21 cellular contexts compared by ENCODE assay signal in genomic region chr20:49843139-49843538, GRCh38.
"Had no signal": no experiment of that assay in that cellular context is flagged by ENCODE, and none has a peak within 500 bp of the region (broad histone marks: within the 10 kb centered on the region; RNA-seq: fewer than 3 reads in every experiment).

No MANE protein-coding gene starts in this region.

- H3K27ac ChIP-seq: body of pancreas, esophagus muscularis mucosa, gastroesophageal sphincter, thyroid gland had no signal

- H3K4me3 Mint-ChIP-seq: activated B cell treated with CpG ODN at 0.5 μM for 24 hours; activated CD4-positive, alpha-beta memory T cell treated with anti-CD3 and anti-CD28 coated beads for 36 hours; activated CD4-positive, alpha-beta T cell treated with anti-CD3 and anti-CD28 coated beads for 36 hours; activated naive CD8-positive, alpha-beta T cell treated with anti-CD3 and anti-CD28 coated beads, Interleukin-2, amount 50 U/mL, for 24 hours; naive B cell; T-helper 17 cell had no signal

- H3K36me3 Mint-ChIP-seq: naive B cell had no signal

- H3K27me3 ChIP-seq: body of pancreas, dorsolateral prefrontal cortex, esophagus muscularis mucosa, gastroesophageal sphincter, spleen, thyroid gland had no signal

- H3K4me3 ChIP-seq: body of pancreas, dorsolateral prefrontal cortex, esophagus muscularis mucosa, gastroesophageal sphincter, spleen, thyroid gland had no signal

- DNase-seq: activated B cell treated with CpG ODN at 0.5 μM for 24 hours; activated CD4-positive, alpha-beta memory T cell treated with anti-CD3 and anti-CD28 coated beads for 36 hours; activated CD4-positive, alpha-beta T cell treated with anti-CD3 and anti-CD28 coated beads for 36 hours; activated effector memory CD4-positive, alpha-beta T cell treated with anti-CD3 and anti-CD28 coated beads, Interleukin-2, amount 50 U/mL, for 16 hours; activated naive CD4-positive, alpha-beta T cell treated with anti-CD3 and anti-CD28 coated beads, Interleukin-2, amount 50 U/mL, for 16 hours; activated naive CD8-positive, alpha-beta T cell treated with anti-CD3 and anti-CD28 coated beads, Interleukin-2, amount 50 U/mL, for 24 hours; body of pancreas; dorsolateral prefrontal cortex; hypothalamus; left cardiac atrium; mesenchymal stem cell; naive B cell; occipital lobe; spleen; stimulated activated CD4-positive, alpha-beta T cell treated with anti-CD3 and anti-CD28 coated beads, Interleukin-4, amount 100 ng/mL, for 1 hour; stimulated activated naive CD4-positive, alpha-beta T cell treated with Interleukin-2 at 50 U/mL for 16 hours; SW 1271; T-helper 17 cell; thyroid gland had no signal

- H3K9me3 Mint-ChIP-seq: activated naive CD8-positive, alpha-beta T cell treated with anti-CD3 and anti-CD28 coated beads, Interleukin-2, amount 50 U/mL, for 24 hours had no signal

- H3K4me1 Mint-ChIP-seq: activated CD4-positive, alpha-beta T cell treated with anti-CD3 and anti-CD28 coated beads for 36 hours; activated naive CD8-positive, alpha-beta T cell treated with anti-CD3 and anti-CD28 coated beads, Interleukin-2, amount 50 U/mL, for 24 hours had no signal

- H3K27ac Mint-ChIP-seq: activated CD4-positive, alpha-beta memory T cell treated with anti-CD3 and anti-CD28 coated beads for 36 hours; activated CD4-positive, alpha-beta T cell treated with anti-CD3 and anti-CD28 coated beads for 36 hours; activated naive CD8-positive, alpha-beta T cell treated with anti-CD3 and anti-CD28 coated beads, Interleukin-2, amount 50 U/mL, for 24 hours; T-helper 17 cell had no signal

- H3K27me3 Mint-ChIP-seq: activated B cell treated with CpG ODN at 0.5 μM for 24 hours; activated CD4-positive, alpha-beta memory T cell treated with anti-CD3 and anti-CD28 coated beads for 36 hours; activated CD4-positive, alpha-beta T cell treated with anti-CD3 and anti-CD28 coated beads for 36 hours; activated naive CD8-positive, alpha-beta T cell treated with anti-CD3 and anti-CD28 coated beads, Interleukin-2, amount 50 U/mL, for 24 hours; naive B cell; T-helper 17 cell had no signal

- H3K4me1 ChIP-seq: body of pancreas had no signal

- H3K9me3 ChIP-seq: body of pancreas, esophagus muscularis mucosa, gastroesophageal sphincter, thyroid gland had no signal

- ATAC-seq: activated CD4-positive, alpha-beta T cell treated with anti-CD3 and anti-CD28 coated beads for 36 hours; activated naive CD8-positive, alpha-beta T cell treated with anti-CD3 and anti-CD28 coated beads, Interleukin-2, amount 50 U/mL, for 24 hours; body of pancreas; gastroesophageal sphincter; left cardiac atrium; T-helper 17 cell had no signal
